ENCODE assay signal across 9 cellular contexts in the genomic region with DNA sequence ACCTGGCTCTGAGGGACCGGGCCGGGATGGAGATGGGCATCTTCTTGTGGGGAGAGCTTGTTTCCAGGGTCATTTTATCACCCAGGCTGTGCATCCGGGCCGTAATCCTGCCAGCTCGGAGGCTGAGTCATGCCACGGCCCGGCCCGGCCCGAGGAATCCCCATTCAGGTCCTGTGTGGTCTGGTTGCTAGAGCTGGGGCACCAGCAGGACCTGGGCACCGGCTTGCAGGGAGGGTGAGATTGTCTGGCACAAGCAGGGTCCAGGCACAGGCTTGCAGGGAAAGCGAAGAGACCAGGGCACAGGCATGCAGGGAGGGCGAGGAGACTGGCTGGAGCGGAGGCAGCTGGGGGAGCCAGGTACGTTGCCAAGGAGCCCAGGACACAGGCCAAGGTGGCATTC.
DNase-seq lines count a peak whose midpoint lies in the region; ATAC-seq lines count a peak whose summit lies in the region.
"Had no signal": no experiment of that assay in that cellular context is flagged by ENCODE, and none has a peak within 500 bp of the region (broad histone marks: within the 10 kb centered on the region; RNA-seq: fewer than 3 reads in every experiment).

No MANE protein-coding gene starts in this region.

- no peak for ATAC-seq in GM19467 (IDR thresholded peaks at IDR 0.05; ENCODE audit: unreplicated experiment)

- DNase-seq in A172 (ENCODE audit: low spot score) (peak; percentile 66), NCI-H226 (peak; percentile 50), dermis blood vessel endothelial cell (peak; percentile 47), myocyte (ENCODE audit: low read depth) (peak; percentile 52), islet precursor cell (no peak), T-helper 1 cell (no peak), NOMO-1 (lab: John Stamatoyannopoulos, UW; ENCODE audit: unreplicated experiment in 2 of 2) (no peak)
- DNase-seq: NCI-H69 had no signal

Comparison
In these comparisons a context has a peak if more than half of its experiments do, and no peak if none do; other contexts are left out.
1. DNase-seq: peak in A172 (single experiment), NCI-H226 (single experiment), dermis blood vessel endothelial cell (single experiment) and myocyte (single experiment); none in islet precursor cell (single experiment), T-helper 1 cell (0 of 5) and NOMO-1 (0 of 2).